ENCODE assay signal across 1 cellular context in the genomic region with DNA sequence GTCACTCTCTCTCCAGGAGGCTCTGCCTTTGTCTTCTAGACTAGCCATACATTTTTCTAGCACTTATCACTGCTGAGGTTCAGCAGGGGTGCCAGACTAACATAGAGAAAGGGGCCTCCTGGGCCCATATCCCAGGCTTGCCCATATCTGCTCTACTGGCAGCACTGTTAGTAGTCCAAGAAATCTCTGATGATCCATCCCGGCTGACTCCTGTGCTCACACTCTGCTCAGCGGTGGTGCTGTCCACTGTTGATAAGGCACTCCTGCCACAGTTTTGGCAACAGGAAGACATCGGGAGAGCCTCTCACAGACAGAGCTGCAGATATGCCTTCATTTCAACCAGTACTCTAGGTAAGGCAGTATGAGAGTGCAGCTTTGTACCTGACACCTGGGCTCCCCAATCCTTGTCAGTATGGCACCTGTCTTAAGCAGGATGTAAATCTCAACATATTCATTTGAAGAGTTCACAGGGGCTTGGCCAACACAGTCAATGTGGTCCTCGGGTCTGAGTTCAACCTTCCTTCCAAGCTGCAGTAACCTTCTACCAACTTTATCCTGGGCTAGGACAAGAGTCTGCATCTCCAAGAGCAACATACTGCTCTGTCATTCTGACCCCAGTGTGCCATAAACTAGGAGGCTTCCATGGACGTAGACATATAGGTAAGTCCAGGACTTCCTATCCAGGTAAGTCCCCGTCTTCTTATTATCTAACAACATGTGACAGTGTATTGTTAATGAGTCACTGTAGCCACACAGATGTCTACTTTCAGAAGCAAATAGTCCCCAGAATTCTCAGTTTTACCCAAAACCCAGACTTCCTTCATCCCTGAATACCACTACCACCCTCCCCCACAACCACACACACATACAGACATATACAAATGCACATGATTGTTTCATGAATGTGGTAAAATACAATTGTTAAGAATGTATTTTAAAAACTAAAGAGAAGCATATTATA.
TF ChIP-seq lines count a peak whose summit lies in the region.

No MANE protein-coding gene starts in this region.

TF ChIP-seq in WTC11, 78 proteins besides CTCF, POLR2A, EP300 and RAD21 (continued from another document):
- TF ChIP-seq GRHL2 (CRISPR knock-in tag; IDR thresholded peaks at IDR 0.05; ENCODE audit: insufficient replicate concordance, severe bottlenecking), result no peak
- TF ChIP-seq, protein P1, sequence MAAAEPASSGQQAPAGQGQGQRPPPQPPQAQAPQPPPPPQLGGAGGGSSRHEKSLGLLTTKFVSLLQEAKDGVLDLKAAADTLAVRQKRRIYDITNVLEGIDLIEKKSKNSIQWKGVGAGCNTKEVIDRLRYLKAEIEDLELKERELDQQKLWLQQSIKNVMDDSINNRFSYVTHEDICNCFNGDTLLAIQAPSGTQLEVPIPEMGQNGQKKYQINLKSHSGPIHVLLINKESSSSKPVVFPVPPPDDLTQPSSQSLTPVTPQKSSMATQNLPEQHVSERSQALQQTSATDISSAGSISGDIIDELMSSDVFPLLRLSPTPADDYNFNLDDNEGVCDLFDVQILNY (CRISPR knock-in tag; IDR thresholded peaks at IDR 0.05), result no peak
- TF ChIP-seq, protein P2, sequence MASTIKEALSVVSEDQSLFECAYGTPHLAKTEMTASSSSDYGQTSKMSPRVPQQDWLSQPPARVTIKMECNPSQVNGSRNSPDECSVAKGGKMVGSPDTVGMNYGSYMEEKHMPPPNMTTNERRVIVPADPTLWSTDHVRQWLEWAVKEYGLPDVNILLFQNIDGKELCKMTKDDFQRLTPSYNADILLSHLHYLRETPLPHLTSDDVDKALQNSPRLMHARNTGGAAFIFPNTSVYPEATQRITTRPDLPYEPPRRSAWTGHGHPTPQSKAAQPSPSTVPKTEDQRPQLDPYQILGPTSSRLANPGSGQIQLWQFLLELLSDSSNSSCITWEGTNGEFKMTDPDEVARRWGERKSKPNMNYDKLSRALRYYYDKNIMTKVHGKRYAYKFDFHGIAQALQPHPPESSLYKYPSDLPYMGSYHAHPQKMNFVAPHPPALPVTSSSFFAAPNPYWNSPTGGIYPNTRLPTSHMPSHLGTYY (CRISPR knock-in tag; IDR thresholded peaks at IDR 0.05), result no peak
- no peak for TF ChIP-seq ZNF138 (CRISPR knock-in tag; conservative IDR thresholded peaks at IDR 0.05)
